In the genomic region with DNA sequence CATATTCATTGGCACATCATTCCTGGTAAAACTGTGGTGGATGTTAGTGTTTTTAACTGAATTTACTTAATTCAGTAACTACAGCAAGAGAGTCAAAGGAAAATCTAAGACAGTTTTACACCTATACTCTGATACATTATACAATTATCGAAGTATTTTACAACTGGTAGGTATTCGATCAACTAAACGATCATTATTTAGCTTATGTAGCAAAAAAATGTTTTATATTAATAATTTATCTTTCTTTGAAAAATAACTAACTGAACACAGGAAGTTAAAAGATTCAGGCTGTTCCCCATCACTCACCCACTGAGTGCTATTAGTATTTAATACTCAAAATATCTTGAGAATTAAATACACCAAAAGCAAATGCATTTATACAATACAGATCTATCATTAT, we compare ENCODE assay signal across 32 cellular contexts.
"Had no signal": no experiment of that assay in that cellular context is flagged by ENCODE, and none has a peak within 500 bp of the region (broad histone marks: within the 10 kb centered on the region; RNA-seq: fewer than 3 reads in every experiment).

No MANE protein-coding gene starts in this region.

- H3K27me3 ChIP-seq: adrenal gland, ascending aorta, body of pancreas, brain microvascular endothelial cell, breast epithelium, cardiac muscle cell had no signal

- H3K9me3 ChIP-seq: ascending aorta, body of pancreas, breast epithelium had no signal

- H3K4me3 ChIP-seq: adrenal gland, ascending aorta, body of pancreas, breast epithelium, cardiac muscle cell had no signal

- H3K36me3 ChIP-seq: breast epithelium had no signal

- ATAC-seq: activated naive CD4-positive, alpha-beta T cell treated with anti-CD3 and anti-CD28 coated beads, Interleukin-2, amount 50 U/mL, for 72 hours; activated naive CD8-positive, alpha-beta T cell treated with anti-CD3 and anti-CD28 coated beads, Interleukin-2, amount 50 U/mL, for 24 hours; activated T-cell treated with anti-CD3 and anti-CD28 coated beads, Interleukin-2, amount 50 U/mL, for 4 hours; activated T-cell treated with anti-CD3 and anti-CD28 coated beads, Interleukin-2, amount 50 U/mL, for 72 hours; activated T-helper 17 cell treated with anti-CD3 and anti-CD28 coated beads, Interleukin-2, amount 50 U/mL, for 72 hours; body of pancreas had no signal

- H3K27ac ChIP-seq: adrenal gland, ascending aorta, body of pancreas, brain microvascular endothelial cell, breast epithelium, cardiac muscle cell had no signal

- FAIRE-seq: bronchial epithelial cell, colon had no signal

- DNase-seq: activated effector memory CD4-positive, alpha-beta T cell treated with anti-CD3 and anti-CD28 coated beads, Interleukin-2, amount 50 U/mL, for 16 hours; activated effector memory CD4-positive, alpha-beta T cell treated with Interleukin-2 at 50 U/mL for 16 hours; activated gamma-delta T cell; activated gamma-delta T cell treated with Interleukin-2 at 50 U/mL for 16 hours; activated naive CD4-positive, alpha-beta T cell; activated naive CD4-positive, alpha-beta T cell treated with anti-CD3 and anti-CD28 coated beads for 36 hours; activated naive CD4-positive, alpha-beta T cell treated with anti-CD3 and anti-CD28 coated beads, Interleukin-2, amount 10 ng/mL, durations not matched to agents 7 days and 5 days; activated naive CD4-positive, alpha-beta T cell treated with anti-CD3 and anti-CD28 coated beads, Interleukin-2, amount 50 U/mL, for 16 hours; activated naive CD4-positive, alpha-beta T cell treated with Interleukin-2 at 50 U/mL for 16 hours; activated naive CD8-positive, alpha-beta T cell treated with anti-CD3 and anti-CD28 coated beads for 36 hours; activated naive CD8-positive, alpha-beta T cell treated with anti-CD3 and anti-CD28 coated beads, Interleukin-2, amount 10 ng/mL, durations not matched to agents 7 days and 5 days; activated naive CD8-positive, alpha-beta T cell treated with anti-CD3 and anti-CD28 coated beads, Interleukin-2, amount 50 U/mL, for 24 hours; activated T-cell treated with anti-CD3 and anti-CD28 coated beads, Interleukin-2, amount 50 U/mL, for 24 hours; activated T-cell treated with anti-CD3 and anti-CD28 coated beads, Interleukin-2, amount 50 U/mL, for 4 hours; activated T-cell treated with anti-CD3 and anti-CD28 coated beads, Interleukin-2, amount 50 U/mL, for 48 hours; activated T-cell treated with anti-CD3 and anti-CD28 coated beads, Interleukin-2, amount 50 U/mL, for 72 hours; adrenal gland; amniotic stem cell; anterior cingulate cortex; aorta; body of pancreas; brain microvascular endothelial cell; caudate nucleus; central memory CD4-positive, alpha-beta T cell; cerebellar nuclear complex had no signal

- H3K4me1 ChIP-seq: ascending aorta, body of pancreas, breast epithelium had no signal
